In genomic region chr5:14218897-14219573, GRCh38 we compare ENCODE assay signal across 13 cellular contexts.
A peak's percentile ranks its signal among the peaks of the same experiment; 100 is the strongest.
DNase-seq lines count a peak whose midpoint lies in the region; ATAC-seq, FAIRE-seq and TF ChIP-seq lines count a peak whose summit lies in the region.
"Had no signal": no experiment of that assay in that cellular context is flagged by ENCODE, and none has a peak within 500 bp of the region (broad histone marks: within the 10 kb centered on the region; RNA-seq: fewer than 3 reads in every experiment).

No MANE protein-coding gene starts in this region.

- POLR2A ChIA-PET in IMR-90 (lab: Charles Lee; ENCODE audit: unreplicated experiment), result no interaction called here

- in situ Hi-C loops in IMR-90 (cut with MboI; ENCODE audit: low sequenced_read_pairs), result no loop called here

- peak overlapping the region in 2 of 5 experiments; percentile 7 to 9 for H3K4me3 Mint-ChIP-seq in brain
- H3K4me3 Mint-ChIP-seq: T-helper 1 cell treated with Interleukin-12 subunit alpha and Interleukin-12 subunit beta and Interleukin-4 antibody, amounts not matched to agents 30 μg/mL and 1 μg/mL, for 36 hours; type B pancreatic cell had no signal

- H2AK9ac ChIP-seq in IMR-90 (replicated peaks; ENCODE audit: low read depth, low read length, poor library complexity), result no peak overlapping the region

- peaks cover 45% of the 10 kb centered on the region for H3K4me1 ChIP-seq in IMR-90 (ENCODE audit: control insufficient read depth, insufficient read depth, low read length)

- no peak for FAIRE-seq in urothelium cell line (lab: Jason Lieb, UNC)

- no peak overlapping the region for H2AK5ac ChIP-seq in IMR-90 (ENCODE audit: low read depth, low read length)

- H4K5ac ChIP-seq in IMR-90 (ENCODE audit: low read depth, low read length), result no peak overlapping the region

- 0 out of 2 replicates have a peak, but pooled peaks have one; percentile 9 for ATAC-seq in IMR-90 (ENCODE audit: low read depth)
- no peak for ATAC-seq in GM19023 (IDR thresholded peaks at IDR 0.05; ENCODE audit: unreplicated experiment)
- ATAC-seq: K562 had no signal

- no peaks in the 10 kb centered on the region for H3K9me3 ChIP-seq in IMR-90 (ENCODE audit: control insufficient read depth, insufficient read depth, low read length)
- H3K9me3 ChIP-seq: Caco-2 had no signal

- H3K27me3 ChIP-seq in IMR-90 (ENCODE audit: control insufficient read depth, insufficient read depth, low read length), result no peaks in the 10 kb centered on the region
- H3K27me3 ChIP-seq in layer of hippocampus (ENCODE audit: control insufficient read depth, insufficient read depth, low read length), result no peaks in the 10 kb centered on the region

- H3K27me3 Mint-ChIP-seq in brain, result no peaks in the 10 kb centered on the region
- H3K27me3 Mint-ChIP-seq: type B pancreatic cell had no signal

- CTCF ChIA-PET in IMR-90 (lab: Yijun Ruan, JAX), result no interaction called here

- H3K36me3 Mint-ChIP-seq in brain, result peaks cover 13% of the 10 kb centered on the region
- H3K36me3 Mint-ChIP-seq: type B pancreatic cell had no signal

- H3K9me1 ChIP-seq in IMR-90 (ENCODE audit: insufficient read depth, low read length), result peaks cover 36% of the 10 kb centered on the region

- H3K4me2 ChIP-seq in IMR-90 (ENCODE audit: low read depth, low read length), result no peak overlapping the region

- peaks cover 97% of the 10 kb centered on the region for H4K20me1 ChIP-seq in IMR-90 (ENCODE audit: insufficient read depth, low read length)

- H3K18ac ChIP-seq in IMR-90 (ENCODE audit: low read depth, low read length), result no peak overlapping the region

- H2BK15ac ChIP-seq in IMR-90 (ENCODE audit: low read depth, low read length), result no peak overlapping the region

- H3K4me3 ChIP-seq in IMR-90 (ENCODE audit: insufficient read depth, low read depth, low read length), result no peak overlapping the region
- H3K4me3 ChIP-seq: K562 had no signal

- no TSS peak for BruUV-seq in IMR-90 (replicated peaks; lab: Mats Ljungman, UMichigan)

- H3K56ac ChIP-seq in IMR-90 (ENCODE audit: extremely low read depth, insufficient read depth, low read length), result peak overlapping the region; percentile 24; the same call in 1 of the 2 replicates

- peaks cover 0 to 70% of the 10 kb centered on the region in 2 experiments; a peak in 2 of 4 replicates for H3K79me1 ChIP-seq in IMR-90 (ENCODE audit: low read depth in 1 of 2, low read length in 2 of 2)

- intact Hi-C loops in IMR-90 (cut with micrococcal nuclease), result no loop called here

- peak overlapping the region in 1 of 2 experiments; percentile 37; a peak in 1 of 4 replicates for H4K8ac ChIP-seq in IMR-90 (ENCODE audit: low read depth in 2 of 2, low read length in 2 of 2)

- H2AFZ ChIP-seq in IMR-90 (replicated peaks; ENCODE audit: low read length, poor library complexity), result no peak overlapping the region

- TF ChIP-seq CTCF in IMR-90 (conservative IDR thresholded peaks at IDR 0.05; ENCODE audit: low read depth, low read length), result no peak
- no peak for TF ChIP-seq CTCF in brain (conservative IDR thresholded peaks at IDR 0.05)

- peak overlapping the region; percentile 72 for H3K14ac ChIP-seq in IMR-90 (replicated peaks; ENCODE audit: low read depth, low read length)

- peaks cover 16% of the 10 kb centered on the region for H3K36me3 ChIP-seq in IMR-90 (ENCODE audit: control insufficient read depth, insufficient read depth, low read length)

- H3K27ac Mint-ChIP-seq in brain, result peak overlapping the region in 3 of 5 experiments; percentile 31 to 64 (median 39)
- H3K27ac Mint-ChIP-seq: T-helper 1 cell treated with Interleukin-12 subunit alpha and Interleukin-12 subunit beta and Interleukin-4 antibody, amounts not matched to agents 30 μg/mL and 1 μg/mL, for 36 hours; type B pancreatic cell had no signal

- H2BK20ac ChIP-seq in IMR-90 (ENCODE audit: low read depth, low read length), result 0 out of 2 replicates have a peak overlapping the region, but pooled peaks have one; percentile 23

- no peaks in the 10 kb centered on the region for H3K9me3 Mint-ChIP-seq in brain
- H3K9me3 Mint-ChIP-seq: T-helper 1 cell treated with Interleukin-12 subunit alpha and Interleukin-12 subunit beta and Interleukin-4 antibody, amounts not matched to agents 30 μg/mL and 1 μg/mL, for 36 hours had no signal

- TF ChIP-seq RAD21 in IMR-90 (IDR thresholded peaks at IDR 0.05; ENCODE audit: low read length), result no peak

- H3K4ac ChIP-seq in IMR-90 (ENCODE audit: low read depth, low read length), result peak overlapping the region; percentile 52

- H2BK5ac ChIP-seq in IMR-90 (ENCODE audit: low read depth, low read length, poor library complexity, severe bottlenecking), result peak overlapping the region; percentile 35

- H2BK120ac ChIP-seq in IMR-90 (ENCODE audit: low read depth, low read length), result peak overlapping the region; percentile 34; the same call in 1 of the 2 replicates

- TF ChIP-seq POLR2A in IMR-90 (IDR thresholded peaks at IDR 0.05; ENCODE audit: low read depth, low read length), result no peak

- peaks cover 87% of the 10 kb centered on the region for H3K4me1 Mint-ChIP-seq in brain

- H4K91ac ChIP-seq in IMR-90 (ENCODE audit: insufficient read depth, low read depth, low read length), result no peak overlapping the region

- WGBS in IMR-90 (ENCODE audit: extremely low coverage in 2 of 2, insufficient read length in 1 of 2), 2 experiments, result 81% methylated on average over 6 of the region's 10 CpGs; no CpG with 5 or more reads in 1 of the 2 experiments

- dilution Hi-C loops in IMR-90 (cut with HindIII; ENCODE audit: low sequenced_read_pairs, unreplicated experiment), result no loop called here

- H3K27ac ChIP-seq in IMR-90 (ENCODE audit: insufficient read depth, low read length), result peak overlapping the region; percentile 2; the same call in 1 of the 2 replicates
- peak overlapping the region; percentile 47 for H3K27ac ChIP-seq in layer of hippocampus (ENCODE audit: low read depth, low read length)

- H3K9ac ChIP-seq in IMR-90 (ENCODE audit: low read depth, low read length), result no peak overlapping the region

- DNase-seq in IMR-90 (peak; percentile 26), smooth muscle cell of the brain vasculature (ENCODE audit: low read depth, low spot score) (peak; percentile 85), urothelium cell line (ENCODE audit: low spot score) (no peak), activated T-cell treated with anti-CD3 and anti-CD28 coated beads for 4 hours (no peak), HK-2 (ENCODE audit: unreplicated experiment) (no peak)
- DNase-seq: activated CD8-positive, alpha-beta memory T cell treated with anti-CD3 and anti-CD28 coated beads, Interleukin-2, amount 50 U/mL, for 4 hours; Caco-2 had no signal

- H3K23ac ChIP-seq in IMR-90 (ENCODE audit: low read depth, low read length), result peak overlapping the region; percentile 91; the same call in 1 of the 2 replicates

TF ChIP-seq in IMR-90, 13 proteins besides CTCF, POLR2A, EP300 and RAD21:
- TF ChIP-seq FOS (IDR thresholded peaks at IDR 0.05; ENCODE audit: low read depth, low read length) (no peak), ELK1 (IDR thresholded peaks at IDR 0.05; ENCODE audit: borderline replicate concordance, low read depth, low read length) (no peak), MAZ (IDR thresholded peaks at IDR 0.05; ENCODE audit: borderline replicate concordance, low read depth, low read length) (no peak), MXI1 (IDR thresholded peaks at IDR 0.05; ENCODE audit: borderline replicate concordance, low read depth, low read length) (no peak), CEBPB (IDR thresholded peaks at IDR 0.05; ENCODE audit: low read depth, low read length) (no peak), CHD1 (IDR thresholded peaks at IDR 0.05; ENCODE audit: low read depth, low read length) (no peak), RFX5 (IDR thresholded peaks at IDR 0.05; ENCODE audit: low read depth, low read length) (no peak)

Comparison
In these comparisons a context has a peak if more than half of its experiments do, and no peak if none do; other contexts are left out.
1. DNase-seq: peak in IMR-90 (single experiment) and smooth muscle cell of the brain vasculature (single experiment); none in urothelium cell line (single experiment), activated T-cell treated with anti-CD3 and anti-CD28 coated beads for 4 hours (single experiment) and HK-2 (single experiment).